In genomic region chr2:191927991-191928390, GRCh38 we compare ENCODE assay signal across 10 cellular contexts.
DNase-seq lines count a peak whose midpoint lies in the region; ATAC-seq and TF ChIP-seq lines count a peak whose summit lies in the region.
"Had no signal": no experiment of that assay in that cellular context is flagged by ENCODE, and none has a peak within 500 bp of the region (broad histone marks: within the 10 kb centered on the region; RNA-seq: fewer than 3 reads in every experiment).

No MANE protein-coding gene starts in this region.

- TF ChIP-seq POLR2A in body of pancreas (IDR thresholded peaks at IDR 0.05) (no peak), GM18505 (IDR thresholded peaks at IDR 0.05; ENCODE audit: borderline replicate concordance, extremely low read depth, insufficient read depth, insufficient read length) (no peak)

- H3K27ac ChIP-seq in body of pancreas, result peak overlapping the region; percentile 30 to 59 (median 37)

- no peaks in the 10 kb centered on the region for H3K36me3 ChIP-seq in body of pancreas (replicated peaks in 1 of 2; ENCODE audit: insufficient read depth in 1 of 2, low read depth in 2 of 2)

- no peaks in the 10 kb centered on the region for H3K9me3 Mint-ChIP-seq in stimulated activated effector memory CD8-positive, alpha-beta T cell treated with anti-CD3 and anti-CD28 coated beads, Interleukin-12 subunit alpha, Interleukin-12 subunit beta, amount 100 ng/mL, for 72 hours
- H3K9me3 Mint-ChIP-seq: activated T-helper 17 cell treated with anti-CD3 and anti-CD28 coated beads, Interleukin-2, amount 50 U/mL, for 72 hours had no signal

- H3K27me3 ChIP-seq in body of pancreas, result no peaks in the 10 kb centered on the region

- 28% methylated on average over 3 of the region's 3 CpGs for WGBS in body of pancreas, 2 donors

- peak; percentile 60 for DNase-seq in DMS 273 (lab: John Stamatoyannopoulos, UW; ENCODE audit: unreplicated experiment)
- peak; percentile 83 for DNase-seq in LHCN-M2 (ENCODE audit: low read depth)
- no peak for DNase-seq in body of pancreas
- DNase-seq in lung microvascular endothelial cell (ENCODE audit: low read depth in 2 of 2), result peak; percentile 52 to 73
- DNase-seq in activated gamma-delta T cell (lab: John Stamatoyannopoulos, UW), result no peak
- no peak for DNase-seq in stimulated activated effector memory CD8-positive, alpha-beta T cell treated with anti-CD3 and anti-CD28 coated beads, Interleukin-12 subunit alpha, Interleukin-12 subunit beta, amount 100 ng/mL, for 72 hours (ENCODE audit: low spot score in 2 of 2)
- DNase-seq: stimulated activated CD4-positive, alpha-beta T cell treated with anti-CD3 and anti-CD28 coated beads, Interleukin-1b, Interleukin-23, amount 100 ng/mL, for 48 hours had no signal

- no peaks in the 10 kb centered on the region for H3K36me3 Mint-ChIP-seq in stimulated activated effector memory CD8-positive, alpha-beta T cell treated with anti-CD3 and anti-CD28 coated beads, Interleukin-12 subunit alpha, Interleukin-12 subunit beta, amount 100 ng/mL, for 72 hours

- ATAC-seq in body of pancreas, result peak; percentile 47
- no peak for ATAC-seq in GM18505 (IDR thresholded peaks at IDR 0.05; ENCODE audit: unreplicated experiment)
- no peak for ATAC-seq in HG02852 (IDR thresholded peaks at IDR 0.05; ENCODE audit: unreplicated experiment)
- no peak for ATAC-seq in stimulated activated effector memory CD8-positive, alpha-beta T cell treated with anti-CD3 and anti-CD28 coated beads, Interleukin-12 subunit alpha, Interleukin-12 subunit beta, amount 100 ng/mL, for 72 hours
- ATAC-seq: activated T-helper 17 cell treated with anti-CD3 and anti-CD28 coated beads, Interleukin-2, amount 50 U/mL, for 72 hours had no signal

- no peak overlapping the region for H3K27ac Mint-ChIP-seq in stimulated activated effector memory CD8-positive, alpha-beta T cell treated with anti-CD3 and anti-CD28 coated beads, Interleukin-12 subunit alpha, Interleukin-12 subunit beta, amount 100 ng/mL, for 72 hours
- H3K27ac Mint-ChIP-seq: activated T-helper 17 cell treated with anti-CD3 and anti-CD28 coated beads, Interleukin-2, amount 50 U/mL, for 72 hours had no signal

- H3K4me3 Mint-ChIP-seq in stimulated activated effector memory CD8-positive, alpha-beta T cell treated with anti-CD3 and anti-CD28 coated beads, Interleukin-12 subunit alpha, Interleukin-12 subunit beta, amount 100 ng/mL, for 72 hours, result no peak overlapping the region
- H3K4me3 Mint-ChIP-seq: activated T-helper 17 cell treated with anti-CD3 and anti-CD28 coated beads, Interleukin-2, amount 50 U/mL, for 72 hours had no signal

- H3K4me3 ChIP-seq in body of pancreas, result no peak overlapping the region

- intact Hi-C loops in body of pancreas (cut with DNase I), result no loop called here

- H3K4me1 Mint-ChIP-seq in stimulated activated effector memory CD8-positive, alpha-beta T cell treated with anti-CD3 and anti-CD28 coated beads, Interleukin-12 subunit alpha, Interleukin-12 subunit beta, amount 100 ng/mL, for 72 hours, result no peaks in the 10 kb centered on the region
- H3K4me1 Mint-ChIP-seq: activated T-helper 17 cell treated with anti-CD3 and anti-CD28 coated beads, Interleukin-2, amount 50 U/mL, for 72 hours had no signal

- H3K9me3 ChIP-seq in body of pancreas, result no peaks in the 10 kb centered on the region

- no peak for TF ChIP-seq CTCF in body of pancreas (IDR thresholded peaks at IDR 0.05)

- peaks cover 10% of the 10 kb centered on the region for H3K4me1 ChIP-seq in body of pancreas

Comparison
In these comparisons a context has a peak if more than half of its experiments do, and no peak if none do; other contexts are left out.
1. DNase-seq: peak in DMS 273 (single experiment), LHCN-M2 (single experiment) and lung microvascular endothelial cell (2 of 2); none in body of pancreas (0 of 4), activated gamma-delta T cell (single experiment) and stimulated activated effector memory CD8-positive, alpha-beta T cell treated with anti-CD3 and anti-CD28 coated beads, Interleukin-12 subunit alpha, Interleukin-12 subunit beta, amount 100 ng/mL, for 72 hours (0 of 2).